14 cellular contexts compared by ENCODE assay signal in genomic region chr1:5836776-5837440, GRCh38.
"Had no signal": no experiment of that assay in that cellular context is flagged by ENCODE, and none has a peak within 500 bp of the region (broad histone marks: within the 10 kb centered on the region; RNA-seq: fewer than 3 reads in every experiment).

No MANE protein-coding gene starts in this region.

- H3K36me3 Mint-ChIP-seq: neural progenitor cell had no signal

- H3K27ac Mint-ChIP-seq: activated naive CD4-positive, alpha-beta T cell treated with anti-CD3 and anti-CD28 coated beads for 36 hours; activated naive CD8-positive, alpha-beta T cell treated with anti-CD3 and anti-CD28 coated beads, Interleukin-2, amount 50 U/mL, for 24 hours; neural progenitor cell; stimulated activated naive CD8-positive, alpha-beta T cell treated with anti-CD3 and anti-CD28 coated beads, Interleukin-15, amount 100 ng/mL, for 72 hours; T-helper 2 cell treated with Interferon-gamma antibody and Interleukin-4, amounts not matched to agents 5 μg/mL and 100 μg/mL, for 36 hours had no signal

- H3K4me3 Mint-ChIP-seq: activated naive CD4-positive, alpha-beta T cell treated with anti-CD3 and anti-CD28 coated beads for 36 hours; activated naive CD8-positive, alpha-beta T cell treated with anti-CD3 and anti-CD28 coated beads, Interleukin-2, amount 50 U/mL, for 24 hours; neural progenitor cell; stimulated activated naive CD8-positive, alpha-beta T cell treated with anti-CD3 and anti-CD28 coated beads, Interleukin-15, amount 100 ng/mL, for 72 hours; T-helper 2 cell treated with Interferon-gamma antibody and Interleukin-4, amounts not matched to agents 5 μg/mL and 100 μg/mL, for 36 hours had no signal

- H3K4me2 ChIP-seq: neural progenitor cell had no signal

- H3K27ac ChIP-seq: gastrocnemius medialis, heart right ventricle, neural progenitor cell, pancreas, testis, upper lobe of left lung had no signal

- H3K9me3 ChIP-seq: gastrocnemius medialis, heart right ventricle, pancreas, testis, upper lobe of left lung had no signal

- H2AFZ ChIP-seq: neural progenitor cell had no signal

- H3K4me1 Mint-ChIP-seq: activated naive CD8-positive, alpha-beta T cell treated with anti-CD3 and anti-CD28 coated beads, Interleukin-2, amount 50 U/mL, for 24 hours had no signal

- H3K36me3 ChIP-seq: gastrocnemius medialis, heart right ventricle, neural progenitor cell, pancreas, upper lobe of left lung had no signal

- ATAC-seq: activated naive CD8-positive, alpha-beta T cell treated with anti-CD3 and anti-CD28 coated beads, Interleukin-2, amount 50 U/mL, for 24 hours; gastrocnemius medialis; heart right ventricle; left lobe of liver; pancreas; stimulated activated naive CD8-positive, alpha-beta T cell treated with anti-CD3 and anti-CD28 coated beads, Interleukin-15, amount 100 ng/mL, for 72 hours had no signal

- H3K4me3 ChIP-seq: gastrocnemius medialis, heart right ventricle, neural progenitor cell, pancreas, testis, upper lobe of left lung had no signal

- H3K4me1 ChIP-seq: gastrocnemius medialis, heart right ventricle, pancreas, upper lobe of left lung had no signal

- DNase-seq: activated CD4-positive, alpha-beta T cell treated with anti-CD3 and anti-CD28 coated beads, Interleukin-2, amount 50 U/mL, for 1 hour; activated naive CD4-positive, alpha-beta T cell treated with anti-CD3 and anti-CD28 coated beads for 36 hours; activated naive CD8-positive, alpha-beta T cell treated with anti-CD3 and anti-CD28 coated beads, Interleukin-2, amount 50 U/mL, for 24 hours; erythroblast; gastrocnemius medialis; heart right ventricle; pancreas; stimulated activated CD4-positive, alpha-beta T cell treated with anti-CD3 and anti-CD28 coated beads, Interleukin-1b, Interleukin-23, amount 100 ng/mL, for 48 hours; stimulated activated naive CD8-positive, alpha-beta T cell treated with anti-CD3 and anti-CD28 coated beads, Interleukin-15, amount 100 ng/mL, for 72 hours; testis had no signal

- H3K27me3 ChIP-seq: neural progenitor cell, pancreas, testis had no signal

- H3K9me3 Mint-ChIP-seq: activated naive CD4-positive, alpha-beta T cell treated with anti-CD3 and anti-CD28 coated beads for 36 hours; activated naive CD8-positive, alpha-beta T cell treated with anti-CD3 and anti-CD28 coated beads, Interleukin-2, amount 50 U/mL, for 24 hours; neural progenitor cell; stimulated activated naive CD8-positive, alpha-beta T cell treated with anti-CD3 and anti-CD28 coated beads, Interleukin-15, amount 100 ng/mL, for 72 hours; T-helper 2 cell treated with Interferon-gamma antibody and Interleukin-4, amounts not matched to agents 5 μg/mL and 100 μg/mL, for 36 hours had no signal

- H3K9ac ChIP-seq: neural progenitor cell had no signal
